18 cellular contexts compared by ENCODE assay signal in genomic region chr15:58240191-58240932, GRCh38.
"Had no signal": no experiment of that assay in that cellular context is flagged by ENCODE, and none has a peak within 500 bp of the region (broad histone marks: within the 10 kb centered on the region; RNA-seq: fewer than 3 reads in every experiment).

No MANE protein-coding gene starts in this region.

- DNase-seq: activated CD4-positive, alpha-beta T cell treated with anti-CD3 and anti-CD28 coated beads for 4 hours; activated CD8-positive, alpha-beta memory T cell treated with anti-CD3 and anti-CD28 coated beads, Interleukin-2, amount 50 U/mL, for 4 hours; activated CD8-positive, alpha-beta T cell treated with anti-CD3 and anti-CD28 coated beads for 36 hours; activated gamma-delta T cell treated with Interleukin-2 at 50 U/mL for 16 hours; activated naive CD8-positive, alpha-beta T cell treated with anti-CD3 and anti-CD28 coated beads for 36 hours; activated T-cell treated with anti-CD3 and anti-CD28 coated beads, Interleukin-2, amount 50 U/mL, for 72 hours; anterior cingulate cortex; effector CD8-positive, alpha-beta T cell; foreskin melanocyte; heart right ventricle; stimulated activated CD4-positive, alpha-beta T cell treated with anti-CD3 and anti-CD28 coated beads, Interleukin-2, amount 100 ng/mL, for 24 hours; stimulated activated naive B cell treated with anti-CD40 and anti-IgM and Interleukin-4, amounts not matched to agents 10 μg/mL and 1 μg/mL and 100 μg/mL, for 72 hours had no signal

- H3K79me2 ChIP-seq: parathyroid adenoma had no signal

- H3K36me3 Mint-ChIP-seq: activated naive CD8-positive, alpha-beta T cell treated with anti-CD3 and anti-CD28 coated beads for 36 hours; stimulated activated naive B cell treated with anti-CD40 and anti-IgM and Interleukin-4, amounts not matched to agents 10 μg/mL and 1 μg/mL and 100 μg/mL, for 72 hours had no signal

- H3K27me3 Mint-ChIP-seq: activated CD8-positive, alpha-beta T cell treated with anti-CD3 and anti-CD28 coated beads for 36 hours; activated naive CD8-positive, alpha-beta T cell treated with anti-CD3 and anti-CD28 coated beads for 36 hours; stimulated activated naive B cell treated with anti-CD40 and anti-IgM and Interleukin-4, amounts not matched to agents 10 μg/mL and 1 μg/mL and 100 μg/mL, for 72 hours had no signal

- H3K9ac ChIP-seq: parathyroid adenoma had no signal

- H2AFZ ChIP-seq: parathyroid adenoma had no signal

- H3K27ac Mint-ChIP-seq: activated CD8-positive, alpha-beta T cell treated with anti-CD3 and anti-CD28 coated beads for 36 hours; activated naive CD8-positive, alpha-beta T cell treated with anti-CD3 and anti-CD28 coated beads for 36 hours; activated T-cell treated with anti-CD3 and anti-CD28 coated beads, Interleukin-2, amount 50 U/mL, for 72 hours; stimulated activated naive B cell treated with anti-CD40 and anti-IgM and Interleukin-4, amounts not matched to agents 10 μg/mL and 1 μg/mL and 100 μg/mL, for 72 hours had no signal

- ATAC-seq: activated CD8-positive, alpha-beta T cell treated with anti-CD3 and anti-CD28 coated beads for 36 hours; activated T-cell treated with anti-CD3 and anti-CD28 coated beads, Interleukin-2, amount 50 U/mL, for 72 hours; sciatic nerve; stimulated activated naive B cell treated with anti-CD40 and anti-IgM and Interleukin-4, amounts not matched to agents 10 μg/mL and 1 μg/mL and 100 μg/mL, for 72 hours had no signal

- H3K9me3 Mint-ChIP-seq: activated CD8-positive, alpha-beta T cell treated with anti-CD3 and anti-CD28 coated beads for 36 hours; activated naive CD8-positive, alpha-beta T cell treated with anti-CD3 and anti-CD28 coated beads for 36 hours; activated T-cell treated with anti-CD3 and anti-CD28 coated beads, Interleukin-2, amount 50 U/mL, for 72 hours; stimulated activated naive B cell treated with anti-CD40 and anti-IgM and Interleukin-4, amounts not matched to agents 10 μg/mL and 1 μg/mL and 100 μg/mL, for 72 hours had no signal

- H3K4me3 Mint-ChIP-seq: activated CD8-positive, alpha-beta T cell treated with anti-CD3 and anti-CD28 coated beads for 36 hours; activated naive CD8-positive, alpha-beta T cell treated with anti-CD3 and anti-CD28 coated beads for 36 hours; activated T-cell treated with anti-CD3 and anti-CD28 coated beads, Interleukin-2, amount 50 U/mL, for 72 hours; stimulated activated naive B cell treated with anti-CD40 and anti-IgM and Interleukin-4, amounts not matched to agents 10 μg/mL and 1 μg/mL and 100 μg/mL, for 72 hours had no signal

- H3K27me3 ChIP-seq: heart right ventricle, tibial nerve, vagina had no signal

- H3K4me1 Mint-ChIP-seq: activated naive CD8-positive, alpha-beta T cell treated with anti-CD3 and anti-CD28 coated beads for 36 hours had no signal

- H3K4me3 ChIP-seq: coronary artery, heart right ventricle, tibial nerve, vagina had no signal

- H3K4me1 ChIP-seq: parathyroid adenoma, tibial nerve, vagina had no signal

- H3K9me3 ChIP-seq: heart right ventricle, tibial nerve, vagina had no signal

- H3K36me3 ChIP-seq: heart right ventricle, tibial nerve, vagina had no signal

- H3K27ac ChIP-seq: coronary artery, heart right ventricle, parathyroid adenoma, tibial nerve, vagina, VCaP had no signal
